Comparison of ENCODE assay signal across 2 cellular contexts in the genomic region with DNA sequence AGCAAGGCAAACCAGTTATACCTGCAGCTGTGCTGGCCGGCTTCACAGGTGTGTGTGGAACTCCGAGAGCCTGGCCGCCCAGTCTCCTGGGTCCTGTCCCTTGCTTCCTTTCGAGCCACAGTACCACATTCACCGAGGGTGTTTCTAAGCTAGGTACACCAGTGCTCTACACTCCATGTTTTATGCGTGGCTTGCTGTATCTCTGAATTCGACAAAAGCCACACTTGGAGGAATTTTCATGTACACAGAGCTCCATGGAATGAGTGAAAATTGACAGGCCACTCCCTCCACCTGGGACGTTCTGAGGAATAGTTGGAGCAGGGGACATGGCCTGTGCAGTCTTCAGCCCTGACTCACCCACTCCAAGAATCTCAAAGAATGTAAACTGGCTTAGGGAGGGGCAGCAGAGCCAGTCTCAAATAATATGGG.
TF ChIP-seq lines count a peak whose summit lies in the region.

No MANE protein-coding gene starts in this region.

TF ChIP-seq in HCT116, 20 proteins besides CTCF, POLR2A, EP300 and RAD21:
- TF ChIP-seq MAX (IDR thresholded peaks at IDR 0.05) (no peak), FOSL1 (IDR thresholded peaks at IDR 0.05; ENCODE audit: low read depth) (0 out of 2 replicates have a peak, but pooled peaks have one; percentile 18)

TF ChIP-seq in HepG2, 621 proteins besides CTCF, POLR2A, EP300 and RAD21:
- TF ChIP-seq, protein P1, sequence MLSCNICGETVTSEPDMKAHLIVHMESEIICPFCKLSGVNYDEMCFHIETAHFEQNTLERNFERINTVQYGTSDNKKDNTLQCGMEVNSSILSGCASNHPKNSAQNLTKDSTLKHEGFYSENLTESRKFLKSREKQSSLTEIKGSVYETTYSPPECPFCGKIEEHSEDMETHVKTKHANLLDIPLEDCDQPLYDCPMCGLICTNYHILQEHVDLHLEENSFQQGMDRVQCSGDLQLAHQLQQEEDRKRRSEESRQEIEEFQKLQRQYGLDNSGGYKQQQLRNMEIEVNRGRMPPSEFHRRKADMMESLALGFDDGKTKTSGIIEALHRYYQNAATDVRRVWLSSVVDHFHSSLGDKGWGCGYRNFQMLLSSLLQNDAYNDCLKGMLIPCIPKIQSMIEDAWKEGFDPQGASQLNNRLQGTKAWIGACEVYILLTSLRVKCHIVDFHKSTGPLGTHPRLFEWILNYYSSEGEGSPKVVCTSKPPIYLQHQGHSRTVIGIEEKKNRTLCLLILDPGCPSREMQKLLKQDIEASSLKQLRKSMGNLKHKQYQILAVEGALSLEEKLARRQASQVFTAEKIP (CRISPR knock-in tag; IDR thresholded peaks at IDR 0.05; ENCODE audit: borderline replicate concordance): no peak
- 0 out of 2 replicates have a peak, but pooled peaks have one; percentile 29 for TF ChIP-seq RBFOX2 (IDR thresholded peaks at IDR 0.05; ENCODE audit: low read depth, low read length)
